Comparison of ENCODE assay signal across 9 cellular contexts in the genomic region with DNA sequence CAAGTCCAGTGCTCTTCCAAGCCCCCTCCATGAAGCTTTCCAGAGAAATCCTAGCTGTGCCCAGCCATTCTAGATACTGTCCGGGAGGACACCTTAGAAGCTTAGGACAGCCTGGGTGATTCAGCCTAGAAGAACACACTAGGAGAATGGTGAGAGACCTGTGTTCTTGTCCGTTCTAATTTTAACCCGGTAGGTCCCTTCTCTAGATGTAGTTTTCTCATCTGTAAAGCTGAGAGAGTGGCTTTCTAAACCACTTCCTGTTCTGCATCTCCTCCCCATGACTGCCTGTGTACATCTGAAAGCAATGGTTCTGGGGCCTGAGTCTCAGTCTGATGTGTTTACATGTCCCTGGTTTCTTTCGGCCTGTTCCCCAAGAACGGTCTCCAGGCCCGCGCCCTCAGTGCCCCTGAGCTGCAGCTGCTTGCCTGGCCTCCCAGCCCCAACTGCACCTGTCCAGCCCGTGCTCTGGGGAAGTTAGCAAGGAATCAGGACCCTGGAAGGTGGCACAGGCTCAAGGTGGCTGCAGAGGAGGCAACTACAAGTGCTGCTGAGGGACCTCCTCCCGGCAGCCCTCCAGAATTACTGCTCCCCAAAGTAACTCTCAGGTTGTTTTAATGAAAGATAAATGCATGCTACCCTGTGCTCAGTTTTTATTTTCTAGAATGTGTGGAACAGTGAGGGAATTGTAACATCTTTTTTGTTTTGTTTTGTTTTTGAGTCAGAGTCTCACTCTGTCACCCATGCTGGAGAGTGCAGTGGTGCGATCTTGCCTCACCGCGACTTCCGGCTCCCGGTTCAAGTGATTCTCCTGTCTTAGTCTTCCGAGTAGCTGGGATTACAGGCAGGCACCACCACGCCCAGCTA.
DNase-seq lines count a peak whose midpoint lies in the region; ATAC-seq and TF ChIP-seq lines count a peak whose summit lies in the region.
"Had no signal": no experiment of that assay in that cellular context is flagged by ENCODE, and none has a peak within 500 bp of the region (broad histone marks: within the 10 kb centered on the region; RNA-seq: fewer than 3 reads in every experiment).

No MANE protein-coding gene starts in this region.

- no peaks in the 10 kb centered on the region for H3K36me3 ChIP-seq in KMS-11 (ENCODE audit: insufficient read depth)
- H3K36me3 ChIP-seq in suprapubic skin = no peaks in the 10 kb centered on the region

- no peak for TF ChIP-seq EP300 in suprapubic skin (IDR thresholded peaks at IDR 0.05)

- no peaks in the 10 kb centered on the region for H3K27me3 ChIP-seq in KMS-11 (ENCODE audit: insufficient read depth, low read depth)
- no peaks in the 10 kb centered on the region for H3K27me3 ChIP-seq in suprapubic skin

- H3K4me3 Mint-ChIP-seq in activated T-helper 1 cell treated with anti-CD3 and anti-CD28 coated beads, Interleukin-12 subunit alpha, Interleukin-12 subunit beta, Interleukin-2, Interleukin-4 antibody, amounts not matched to agents 30 ng/mL and 10 ng/mL and 1 ng/mL, durations not matched to agents 14 hours and 24 hours and 36 hours = peak overlapping the region; percentile 64
- no peak overlapping the region for H3K4me3 Mint-ChIP-seq in HFFc6

- H3K9me3 Mint-ChIP-seq in activated T-helper 1 cell treated with anti-CD3 and anti-CD28 coated beads, Interleukin-12 subunit alpha, Interleukin-12 subunit beta, Interleukin-2, Interleukin-4 antibody, amounts not matched to agents 30 ng/mL and 10 ng/mL and 1 ng/mL, durations not matched to agents 14 hours and 24 hours and 36 hours = peaks cover 9% of the 10 kb centered on the region
- H3K9me3 Mint-ChIP-seq in HFFc6 = peaks cover 3% of the 10 kb centered on the region; the same call in 1 of the 2 replicates

- H3K79me2 ChIP-seq in KMS-11 (ENCODE audit: insufficient read depth, low read depth) = no peaks in the 10 kb centered on the region

- H4K20me1 ChIP-seq in KMS-11 (ENCODE audit: insufficient read depth) = no peaks in the 10 kb centered on the region

- H3K9ac ChIP-seq in KMS-11 = peak overlapping the region; percentile 31

- ATAC-seq in GM21526 (IDR thresholded peaks at IDR 0.05; ENCODE audit: low FRiP score, unreplicated experiment) = peak; percentile 87

- H3K4me1 ChIP-seq in KMS-11 (ENCODE audit: low read depth, poor library complexity, severe bottlenecking) (peaks cover 41% of the 10 kb centered on the region), suprapubic skin (no peaks in the 10 kb centered on the region)

- H3K27ac ChIP-seq in KMS-11 = peak overlapping the region; percentile 79
- no peak overlapping the region for H3K27ac ChIP-seq in suprapubic skin
- H3K27ac ChIP-seq: epithelial cell of prostate had no signal

- H3K4me3 ChIP-seq in GM12864 (ENCODE audit: low read depth, low read length) = peak overlapping the region; percentile 39
- peak overlapping the region; percentile 71 for H3K4me3 ChIP-seq in KMS-11 (IDR thresholded peaks at IDR 0.05; ENCODE audit: insufficient read depth, low read depth, low read length)
- no peak overlapping the region for H3K4me3 ChIP-seq in suprapubic skin

- intact Hi-C loops in activated T-helper 1 cell treated with anti-CD3 and anti-CD28 coated beads, Interleukin-12 subunit alpha, Interleukin-12 subunit beta, Interleukin-2, Interleukin-4 antibody, amounts not matched to agents 30 ng/mL and 10 ng/mL and 1 ng/mL, durations not matched to agents 14 hours and 24 hours and 36 hours (cut with micrococcal nuclease) = loop anchor here (1.0 to 10.0 kb wide), 9 partner anchors 22 to 988 kb away; partner anchors contain the start of gene LCLAT1

- peaks cover 10% of the 10 kb centered on the region for H3K36me3 Mint-ChIP-seq in activated T-helper 1 cell treated with anti-CD3 and anti-CD28 coated beads, Interleukin-12 subunit alpha, Interleukin-12 subunit beta, Interleukin-2, Interleukin-4 antibody, amounts not matched to agents 30 ng/mL and 10 ng/mL and 1 ng/mL, durations not matched to agents 14 hours and 24 hours and 36 hours (ENCODE audit: low read depth)
- H3K36me3 Mint-ChIP-seq in HFFc6 (ENCODE audit: low read depth) = peaks cover 4% of the 10 kb centered on the region; the same call in 1 of the 2 replicates

- DNase-seq in GM12864 (ENCODE audit: low read depth) (peak; percentile 94), hypothalamus (lab: John Stamatoyannopoulos, UW) (no peak), HFFc6 (no peak), suprapubic skin (ENCODE audit: low spot score in 2 of 2) (no peak)
- DNase-seq in activated T-helper 1 cell treated with anti-CD3 and anti-CD28 coated beads, Interleukin-12 subunit alpha, Interleukin-12 subunit beta, Interleukin-2, Interleukin-4 antibody, amounts not matched to agents 30 ng/mL and 10 ng/mL and 1 ng/mL, durations not matched to agents 14 hours and 24 hours and 36 hours (ENCODE audit: low spot score) = peak; percentile 60
- DNase-seq in stimulated activated CD4-positive, alpha-beta T cell treated with anti-CD3 and anti-CD28 coated beads, Interleukin-15, amount 100 ng/mL, for 24 hours = peak; percentile 69

- no peak for TF ChIP-seq POLR2A in suprapubic skin (IDR thresholded peaks at IDR 0.05)

- no peak for TF ChIP-seq CTCF in GM12864 (IDR thresholded peaks at IDR 0.05; ENCODE audit: low read depth, low read length, missing control alignments)
- no peak for TF ChIP-seq CTCF in KMS-11 (conservative IDR thresholded peaks at IDR 0.05; ENCODE audit: low read depth, low read length)
- no peak for TF ChIP-seq CTCF in HFFc6 (IDR thresholded peaks at IDR 0.05)
- no peak for TF ChIP-seq CTCF in suprapubic skin (IDR thresholded peaks at IDR 0.05)

- peak overlapping the region; percentile 94 for H3K27ac Mint-ChIP-seq in activated T-helper 1 cell treated with anti-CD3 and anti-CD28 coated beads, Interleukin-12 subunit alpha, Interleukin-12 subunit beta, Interleukin-2, Interleukin-4 antibody, amounts not matched to agents 30 ng/mL and 10 ng/mL and 1 ng/mL, durations not matched to agents 14 hours and 24 hours and 36 hours
- no peak overlapping the region for H3K27ac Mint-ChIP-seq in HFFc6

- H3K27me3 Mint-ChIP-seq in activated T-helper 1 cell treated with anti-CD3 and anti-CD28 coated beads, Interleukin-12 subunit alpha, Interleukin-12 subunit beta, Interleukin-2, Interleukin-4 antibody, amounts not matched to agents 30 ng/mL and 10 ng/mL and 1 ng/mL, durations not matched to agents 14 hours and 24 hours and 36 hours (ENCODE audit: insufficient read depth) = no peaks in the 10 kb centered on the region
- H3K27me3 Mint-ChIP-seq in HFFc6 (ENCODE audit: insufficient read depth) = peaks cover 4% of the 10 kb centered on the region

- peak overlapping the region; percentile 75 for H3K4me2 ChIP-seq in KMS-11

- peak overlapping the region; percentile 93 for H2AFZ ChIP-seq in KMS-11 (ENCODE audit: low read depth)

- peaks cover 76% of the 10 kb centered on the region for H3K4me1 Mint-ChIP-seq in activated T-helper 1 cell treated with anti-CD3 and anti-CD28 coated beads, Interleukin-12 subunit alpha, Interleukin-12 subunit beta, Interleukin-2, Interleukin-4 antibody, amounts not matched to agents 30 ng/mL and 10 ng/mL and 1 ng/mL, durations not matched to agents 14 hours and 24 hours and 36 hours (ENCODE audit: low read depth)
- peaks cover 28% of the 10 kb centered on the region for H3K4me1 Mint-ChIP-seq in HFFc6 (ENCODE audit: low read depth)

- WGBS in suprapubic skin = 83% methylated on average over 13 of the region's 16 CpGs

- H3K9me3 ChIP-seq in suprapubic skin = no peaks in the 10 kb centered on the region

Comparison
In these comparisons a context has a peak if more than half of its experiments do, and no peak if none do; other contexts are left out.
1. DNase-seq: peak in GM12864 (single experiment), activated T-helper 1 cell treated with anti-CD3 and anti-CD28 coated beads, Interleukin-12 subunit alpha, Interleukin-12 subunit beta, Interleukin-2, Interleukin-4 antibody, amounts not matched to agents 30 ng/mL and 10 ng/mL and 1 ng/mL, durations not matched to agents 14 hours and 24 hours and 36 hours (single experiment) and stimulated activated CD4-positive, alpha-beta T cell treated with anti-CD3 and anti-CD28 coated beads, Interleukin-15, amount 100 ng/mL, for 24 hours (single experiment); none in hypothalamus (0 of 51), HFFc6 (single experiment) and suprapubic skin (0 of 2).